9 cellular contexts compared by ENCODE assay signal in the genomic region with DNA sequence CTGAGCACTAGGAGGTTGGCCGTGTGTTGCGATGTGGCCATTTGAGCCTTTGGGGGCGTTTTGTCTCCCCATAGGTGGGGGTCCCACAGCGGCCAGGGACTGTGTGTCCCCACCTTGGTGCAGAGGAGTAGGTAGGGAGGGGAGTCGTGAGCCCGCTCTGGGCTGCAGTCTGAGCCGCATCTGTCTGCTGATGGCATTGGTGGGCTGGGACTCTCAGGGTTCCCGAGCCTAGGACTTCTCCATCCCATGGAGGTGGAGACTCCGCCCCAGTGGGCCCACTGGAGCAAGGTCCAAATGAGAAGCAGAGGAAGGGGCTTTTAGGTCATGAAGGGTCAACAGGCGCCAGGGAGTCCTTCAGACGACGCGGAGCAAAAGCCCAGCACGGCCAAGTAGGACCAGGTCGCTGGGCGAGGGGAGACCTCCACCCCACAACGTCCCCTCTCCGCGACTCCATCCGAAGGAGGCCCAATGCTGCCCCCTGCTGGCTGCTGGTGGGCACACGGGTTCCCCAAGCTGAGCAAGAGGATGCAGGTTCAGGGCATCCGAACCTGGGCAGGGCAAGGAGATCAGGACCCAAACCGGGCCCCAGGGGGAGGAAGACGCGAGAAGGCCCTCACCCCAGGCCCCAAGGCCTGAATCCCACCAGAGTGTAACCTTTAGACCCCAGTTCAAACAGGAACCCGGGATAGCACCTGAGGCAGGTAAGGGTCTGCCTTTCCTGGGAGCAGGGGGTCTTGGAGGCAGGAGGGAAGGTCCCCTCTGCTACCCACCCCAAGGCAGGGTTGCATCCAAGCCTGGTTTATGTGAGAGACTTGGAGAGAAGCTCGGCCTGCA. TPM values are rescaled to one million over a fixed set of nuclear protein-coding genes. Genes with fewer than 3 reads are reported as not detected.
DNase-seq lines count a peak whose midpoint lies in the region; ATAC-seq and TF ChIP-seq lines count a peak whose summit lies in the region.
"Had no signal": no experiment of that assay in that cellular context is flagged by ENCODE, and none has a peak within 500 bp of the region (broad histone marks: within the 10 kb centered on the region; RNA-seq: fewer than 3 reads in every experiment).

No MANE protein-coding gene starts in this region.

- no peaks in the 10 kb centered on the region for H3K4me1 ChIP-seq in mucosa of descending colon (ENCODE audit: low read depth)

- intact Hi-C loops in mucosa of descending colon (cut with DNase I, micrococcal nuclease), result no loop called here

- peak; percentile 62 for ATAC-seq in mucosa of descending colon
- ATAC-seq in stimulated activated naive B cell treated with anti-CD40 and anti-IgM and Interleukin-4, amounts not matched to agents 10 μg/mL and 1 μg/mL and 100 μg/mL, for 72 hours (replicated peaks), result peak; percentile 81 to 82
- ATAC-seq in GM21390 (IDR thresholded peaks at IDR 0.05; ENCODE audit: unreplicated experiment), result no peak
- ATAC-seq in GM19455 (IDR thresholded peaks at IDR 0.05; ENCODE audit: unreplicated experiment), result no peak

- no peak for DNase-seq in HFFc6
- peak; percentile 60 for DNase-seq in WERI-Rb-1
- peak; percentile 58 to 77 (median 77) for DNase-seq in mucosa of descending colon
- peak; percentile 43 for DNase-seq in stimulated activated naive B cell treated with anti-CD40 and anti-IgM and Interleukin-4, amounts not matched to agents 10 μg/mL and 1 μg/mL and 100 μg/mL, for 72 hours
- no peak for DNase-seq in ureter (ENCODE audit: low spot score)

- no peak overlapping the region for H3K27ac ChIP-seq in WERI-Rb-1
- H3K27ac ChIP-seq: SK-N-MC had no signal

- H3K4me3 ChIP-seq in WERI-Rb-1 (ENCODE audit: low read depth, low read length) (no peak overlapping the region), mucosa of descending colon (no peak overlapping the region)
- H3K4me3 ChIP-seq: SK-N-MC had no signal

- no peaks in the 10 kb centered on the region for H3K36me3 ChIP-seq in WERI-Rb-1
- no peaks in the 10 kb centered on the region for H3K36me3 ChIP-seq in mucosa of descending colon (ENCODE audit: low read depth)

- H3K9me3 ChIP-seq in WERI-Rb-1 (ENCODE audit: severe bottlenecking) (peaks cover 12% of the 10 kb centered on the region), mucosa of descending colon (no peaks in the 10 kb centered on the region)

- no peaks in the 10 kb centered on the region for H3K4me1 Mint-ChIP-seq in HFFc6 (ENCODE audit: low read depth)
- H3K4me1 Mint-ChIP-seq in brain, result no peaks in the 10 kb centered on the region
- peaks cover 3 to 8% of the 10 kb centered on the region in 2 donors for H3K4me1 Mint-ChIP-seq in stimulated activated naive B cell treated with anti-CD40 and anti-IgM and Interleukin-4, amounts not matched to agents 10 μg/mL and 1 μg/mL and 100 μg/mL, for 72 hours

- H3K9me3 Mint-ChIP-seq in HFFc6 (peaks cover 52% of the 10 kb centered on the region), brain (peaks cover 9 to 62% (median 26%) of the 10 kb centered on the region in 5 experiments)
- peaks cover 7 to 10% of the 10 kb centered on the region in 2 donors for H3K9me3 Mint-ChIP-seq in stimulated activated naive B cell treated with anti-CD40 and anti-IgM and Interleukin-4, amounts not matched to agents 10 μg/mL and 1 μg/mL and 100 μg/mL, for 72 hours

- H3K27me3 ChIP-seq in WERI-Rb-1 (ENCODE audit: insufficient read depth, low read depth, severe bottlenecking), result peaks cover 88% of the 10 kb centered on the region

- H3K27me3 Mint-ChIP-seq in HFFc6 (ENCODE audit: insufficient read depth) (peaks cover 2% of the 10 kb centered on the region), brain (peaks cover 19% of the 10 kb centered on the region)
- peaks cover 38 to 44% of the 10 kb centered on the region in 2 donors for H3K27me3 Mint-ChIP-seq in stimulated activated naive B cell treated with anti-CD40 and anti-IgM and Interleukin-4, amounts not matched to agents 10 μg/mL and 1 μg/mL and 100 μg/mL, for 72 hours

- H3K27ac Mint-ChIP-seq in HFFc6 (no peak overlapping the region), brain (peak overlapping the region in 1 of 5 experiments; percentile 59)
- no peak overlapping the region for H3K27ac Mint-ChIP-seq in stimulated activated naive B cell treated with anti-CD40 and anti-IgM and Interleukin-4, amounts not matched to agents 10 μg/mL and 1 μg/mL and 100 μg/mL, for 72 hours

- TF ChIP-seq CTCF in HFFc6 (IDR thresholded peaks at IDR 0.05), result peak; percentile 52; the same call in 1 of the 2 replicates
- peak; percentile 93 for TF ChIP-seq CTCF in WERI-Rb-1 (IDR thresholded peaks at IDR 0.05; ENCODE audit: low read depth, low read length)
- TF ChIP-seq CTCF in brain (conservative IDR thresholded peaks at IDR 0.05), result peak; percentile 51 to 81
- peak; percentile 68 for TF ChIP-seq CTCF in mucosa of descending colon (IDR thresholded peaks at IDR 0.05)

- H3K36me3 Mint-ChIP-seq in HFFc6 (ENCODE audit: low read depth), result peaks cover 13% of the 10 kb centered on the region; the same call in 1 of the 2 replicates
- H3K36me3 Mint-ChIP-seq in brain, result no peaks in the 10 kb centered on the region
- peaks cover 2 to 4% of the 10 kb centered on the region in 2 donors for H3K36me3 Mint-ChIP-seq in stimulated activated naive B cell treated with anti-CD40 and anti-IgM and Interleukin-4, amounts not matched to agents 10 μg/mL and 1 μg/mL and 100 μg/mL, for 72 hours

- H3K4me3 Mint-ChIP-seq in HFFc6 (no peak overlapping the region), brain (no peak overlapping the region)
- no peak overlapping the region for H3K4me3 Mint-ChIP-seq in stimulated activated naive B cell treated with anti-CD40 and anti-IgM and Interleukin-4, amounts not matched to agents 10 μg/mL and 1 μg/mL and 100 μg/mL, for 72 hours

RNA-seq across cellular contexts. Expression of gene TTC34, which starts 14.9 kb away (rescaled TPM):
- total RNA-seq in HFFc6 (2021; fragmentation: NEBNext Ultra II Directional; extraction: Animal tissue kit (Norgen Biotek cat#: 25700)), result under 1 TPM; 0.11 to 0.19 (median 0.16) TPM
- polyA plus RNA-seq in brain (ENCODE audit: insufficient read depth, low read depth, low replicate concordance), result 0.12 TPM
- total RNA-seq in mucosa of descending colon (1 to 10 TPM in 1 of 3 donors, under 1 TPM in 2; 0.43 to 1.1 (median 0.61) TPM), ureter (3.0 TPM)

Comparison
In these comparisons a context has a peak if more than half of its experiments do, and no peak if none do; other contexts are left out.
1. DNase-seq: peak in WERI-Rb-1 (single experiment), mucosa of descending colon (3 of 3) and stimulated activated naive B cell treated with anti-CD40 and anti-IgM and Interleukin-4, amounts not matched to agents 10 μg/mL and 1 μg/mL and 100 μg/mL, for 72 hours (single experiment); none in HFFc6 (single experiment) and ureter (single experiment).
2. ATAC-seq: peak in mucosa of descending colon (single experiment) and stimulated activated naive B cell treated with anti-CD40 and anti-IgM and Interleukin-4, amounts not matched to agents 10 μg/mL and 1 μg/mL and 100 μg/mL, for 72 hours (2 of 2); none in GM21390 (single experiment) and GM19455 (single experiment).
3. Peak in every context shown above with its lines, with median percentiles within 50 percentile points of each other: CTCF ChIP-seq.